Comparison of ENCODE assay signal across 26 cellular contexts in the genomic region with DNA sequence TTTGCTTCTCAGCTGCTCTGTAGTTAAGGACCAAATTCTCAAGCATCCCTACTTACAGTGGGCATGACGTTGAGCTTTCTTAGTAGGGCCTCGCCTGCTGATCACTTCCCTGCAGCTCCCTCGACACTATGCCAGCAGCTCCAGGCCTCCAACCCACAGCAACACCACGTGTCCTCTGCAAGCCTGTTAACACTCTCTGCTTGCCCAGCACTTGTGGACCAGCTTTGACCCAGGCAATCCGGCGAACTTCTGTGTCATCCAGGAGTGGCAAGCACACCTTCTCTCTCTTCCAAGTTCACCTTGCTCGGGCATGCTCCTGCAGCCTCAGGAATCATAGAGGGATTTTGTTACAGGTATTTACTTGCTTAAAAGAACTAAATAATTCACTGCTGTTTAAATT.
DNase-seq lines count a peak whose midpoint lies in the region; ATAC-seq and TF ChIP-seq lines count a peak whose summit lies in the region.
"Had no signal": no experiment of that assay in that cellular context is flagged by ENCODE, and none has a peak within 500 bp of the region (broad histone marks: within the 10 kb centered on the region; RNA-seq: fewer than 3 reads in every experiment).

No MANE protein-coding gene starts in this region.

- no peaks in the 10 kb centered on the region for H3K79me2 ChIP-seq in neural progenitor cell (ENCODE audit: low read depth)

- H3K27ac ChIP-seq in RWPE2 (ENCODE audit: poor library complexity, severe bottlenecking) (no peak overlapping the region), neural progenitor cell (no peak overlapping the region)
- H3K27ac ChIP-seq: BLaER1 treated with 17β-estradiol and CSF1 and Interleukin-3, amounts not matched to agents 10 nM and 100 nM; SJSA1 had no signal

- peaks cover 8% of the 10 kb centered on the region for H3K27me3 Mint-ChIP-seq in neural progenitor cell (ENCODE audit: insufficient read depth, low read depth)

- peak; percentile 6 for DNase-seq in AG20443 (ENCODE audit: low spot score)
- DNase-seq in RWPE2 (ENCODE audit: low spot score) = no peak
- no peak for DNase-seq in neural progenitor cell (ENCODE audit: low spot score)
- DNase-seq in activated CD4-positive, alpha-beta T cell treated with anti-CD3 and anti-CD28 coated beads, Interleukin-2, amount 50 U/mL, for 1 hour = no peak
- DNase-seq in kidney tubule cell (ENCODE audit: low spot score) = no peak
- DNase-seq in NCI-H446 (lab: John Stamatoyannopoulos, UW) = no peak
- DNase-seq in mucosa of descending colon = no peak
- DNase-seq: AML-193; CD4-positive, alpha-beta T cell; COR-L47; DMS53; HFFc6; IMR-90; KG1; MM.1S; NCI-H2029 treated with DMSO at 0.1 percent for 48 hours; NCI-H345; NCI-H524 treated with DMSO at 0.1 percent for 48 hours; NCI-H774; PC-3; Right ventricle myocardium superior had no signal

- peak overlapping the region; percentile 26 for H3K27ac Mint-ChIP-seq in neural progenitor cell
- H3K27ac Mint-ChIP-seq: CD4-positive, alpha-beta T cell; GM23338; HFFc6 had no signal

- ATAC-seq in RWPE2 (ENCODE audit: low read depth) = peak; percentile 46; the same call in 2 of the 3 replicates
- ATAC-seq in esophagus mucosa = peak; percentile 94
- ATAC-seq in mucosa of descending colon = no peak
- ATAC-seq: GM23338, PC-3 had no signal

- no peak overlapping the region for H3K4me3 Mint-ChIP-seq in neural progenitor cell
- H3K4me3 Mint-ChIP-seq: CD4-positive, alpha-beta T cell; GM23338; HFFc6 had no signal

- H3K9me3 Mint-ChIP-seq in neural progenitor cell = peaks cover 3% of the 10 kb centered on the region
- H3K9me3 Mint-ChIP-seq: CD4-positive, alpha-beta T cell; HFFc6 had no signal

- no peaks in the 10 kb centered on the region for H3F3A ChIP-seq in neural progenitor cell (ENCODE audit: low read depth)

- H2AFZ ChIP-seq in neural progenitor cell (replicated peaks) = no peak overlapping the region

- H3K36me3 Mint-ChIP-seq in neural progenitor cell = no peaks in the 10 kb centered on the region

- no peaks in the 10 kb centered on the region for H3K36me3 ChIP-seq in RWPE2 (ENCODE audit: low read depth)
- H3K36me3 ChIP-seq in neural progenitor cell = no peaks in the 10 kb centered on the region
- H3K36me3 ChIP-seq in mucosa of descending colon (ENCODE audit: low read depth) = no peaks in the 10 kb centered on the region
- H3K36me3 ChIP-seq: BLaER1 treated with 17β-estradiol and CSF1 and Interleukin-3, amounts not matched to agents 10 nM and 100 nM; HAP-1; SJSA1 had no signal

- intact Hi-C loops in mucosa of descending colon (cut with DNase I, micrococcal nuclease) = no loop called here

- H3K4me1 ChIP-seq in RWPE2 (ENCODE audit: insufficient read depth, poor library complexity, severe bottlenecking) (no peaks in the 10 kb centered on the region), neural progenitor cell (no peaks in the 10 kb centered on the region), mucosa of descending colon (ENCODE audit: low read depth) (no peaks in the 10 kb centered on the region)
- H3K4me1 ChIP-seq: HAP-1 had no signal

- H4K20me1 ChIP-seq in neural progenitor cell (ENCODE audit: low read depth) = no peaks in the 10 kb centered on the region
- H4K20me1 ChIP-seq: BLaER1 treated with 17β-estradiol and CSF1 and Interleukin-3, amounts not matched to agents 10 nM and 100 nM had no signal

- TF ChIP-seq CTCF in RWPE2 (IDR thresholded peaks at IDR 0.05; ENCODE audit: poor library complexity, severe bottlenecking) (no peak), neural progenitor cell (IDR thresholded peaks at IDR 0.05) (no peak), mucosa of descending colon (IDR thresholded peaks at IDR 0.05) (no peak)

- H3K4me3 ChIP-seq in RWPE2 (ENCODE audit: severe bottlenecking) (no peak overlapping the region), neural progenitor cell (no peak overlapping the region), mucosa of descending colon (no peak overlapping the region)
- H3K4me3 ChIP-seq: BLaER1 treated with 17β-estradiol and CSF1 and Interleukin-3, amounts not matched to agents 10 nM and 100 nM; GM23338; HAP-1; SJSA1 had no signal

- H3K4me1 Mint-ChIP-seq in neural progenitor cell = no peaks in the 10 kb centered on the region

- no peaks in the 10 kb centered on the region for H3K27me3 ChIP-seq in RWPE2 (ENCODE audit: insufficient read depth, poor library complexity, severe bottlenecking)
- no peaks in the 10 kb centered on the region for H3K27me3 ChIP-seq in neural progenitor cell
- H3K27me3 ChIP-seq: BLaER1 treated with 17β-estradiol and CSF1 and Interleukin-3, amounts not matched to agents 10 nM and 100 nM; SJSA1 had no signal

- H3K4me2 ChIP-seq in neural progenitor cell = no peak overlapping the region
- H3K4me2 ChIP-seq: BLaER1 treated with 17β-estradiol and CSF1 and Interleukin-3, amounts not matched to agents 10 nM and 100 nM; GM23338 had no signal

- no peaks in the 10 kb centered on the region for H3K9me3 ChIP-seq in RWPE2 (ENCODE audit: severe bottlenecking)
- H3K9me3 ChIP-seq in neural progenitor cell (ENCODE audit: low read depth) = no peaks in the 10 kb centered on the region
- H3K9me3 ChIP-seq in mucosa of descending colon = no peaks in the 10 kb centered on the region
- H3K9me3 ChIP-seq: BLaER1 treated with 17β-estradiol and CSF1 and Interleukin-3, amounts not matched to agents 10 nM and 100 nM; HAP-1; SJSA1 had no signal

- H3K9ac ChIP-seq in neural progenitor cell = no peak overlapping the region
- H3K9ac ChIP-seq: BLaER1 treated with 17β-estradiol and CSF1 and Interleukin-3, amounts not matched to agents 10 nM and 100 nM had no signal
